14 cellular contexts compared by ENCODE assay signal in genomic region chrX:20143111-20143510, GRCh38. TPM values are rescaled to one million over a fixed set of nuclear protein-coding genes. Genes with fewer than 3 reads are reported as not detected.
DNase-seq lines count a peak whose midpoint lies in the region; ATAC-seq and TF ChIP-seq lines count a peak whose summit lies in the region.
"Had no signal": no experiment of that assay in that cellular context is flagged by ENCODE, and none has a peak within 500 bp of the region (broad histone marks: within the 10 kb centered on the region; RNA-seq: fewer than 3 reads in every experiment).

No MANE protein-coding gene starts in this region.

- H3K4me2 ChIP-seq in OCI-LY3 (ENCODE audit: low read length), result peak overlapping the region; percentile 55; the same call in 1 of the 2 replicates

- H3K79me2 ChIP-seq in OCI-LY3 (ENCODE audit: low read length), result peaks cover 35% of the 10 kb centered on the region

- no peaks in the 10 kb centered on the region for H3K27me3 Mint-ChIP-seq in activated CD8-positive, alpha-beta memory T cell treated with anti-CD3 and anti-CD28 coated beads, Interleukin-2, amount 10 ng/mL, durations not matched to agents 7 days and 5 days
- H3K27me3 Mint-ChIP-seq in endodermal cell (ENCODE audit: insufficient read depth), result no peaks in the 10 kb centered on the region

- H3K27ac Mint-ChIP-seq in activated CD8-positive, alpha-beta memory T cell treated with anti-CD3 and anti-CD28 coated beads, Interleukin-2, amount 10 ng/mL, durations not matched to agents 7 days and 5 days, result peak overlapping the region; percentile 72
- no peak overlapping the region for H3K27ac Mint-ChIP-seq in endodermal cell

- H3K4me3 ChIP-seq in OCI-LY3 (ENCODE audit: low read length) (no peak overlapping the region), endodermal cell (ENCODE audit: low read length) (no peak overlapping the region), gastrocnemius medialis (no peak overlapping the region)
- H3K4me3 ChIP-seq: left lung had no signal

- no peak overlapping the region for H3K27ac ChIP-seq in OCI-LY3 (ENCODE audit: low read length)
- H3K27ac ChIP-seq in endodermal cell (ENCODE audit: low read depth, low read length), result no peak overlapping the region
- H3K27ac ChIP-seq in gastrocnemius medialis, result peak overlapping the region; percentile 83 to 97 (median 91)

- H3K27me3 ChIP-seq in OCI-LY3 (ENCODE audit: low read depth, low read length) (no peaks in the 10 kb centered on the region), endodermal cell (ENCODE audit: control insufficient read depth, insufficient read depth, low read length, poor library complexity, severe bottlenecking) (no peaks in the 10 kb centered on the region), gastrocnemius medialis (no peaks in the 10 kb centered on the region)
- H3K27me3 ChIP-seq: left lung, ovary had no signal

- H3K4me3 Mint-ChIP-seq in activated CD8-positive, alpha-beta memory T cell treated with anti-CD3 and anti-CD28 coated beads, Interleukin-2, amount 10 ng/mL, durations not matched to agents 7 days and 5 days, result peak overlapping the region; percentile 54
- peak overlapping the region; percentile 83 for H3K4me3 Mint-ChIP-seq in endodermal cell

- peaks cover 18% of the 10 kb centered on the region for H4K20me1 ChIP-seq in OCI-LY3 (ENCODE audit: insufficient read depth, low read length)

- in situ Hi-C loops in gastrocnemius medialis (cut with MboI; ENCODE audit: low sequenced_read_pairs in 4 of 4), result no loop called here

- CTCF ChIA-PET in activated CD8-positive, alpha-beta memory T cell treated with anti-CD3 and anti-CD28 coated beads, Interleukin-2, amount 10 ng/mL, durations not matched to agents 7 days and 5 days (lab: Charles Lee), result no interaction called here

- TF ChIP-seq CTCF in OCI-LY3 (IDR thresholded peaks at IDR 0.05; ENCODE audit: low read depth, low read length) (no peak), endodermal cell (conservative IDR thresholded peaks at IDR 0.05) (no peak), gastrocnemius medialis (IDR thresholded peaks at IDR 0.05 in 4 of 5, conservative IDR thresholded peaks at IDR 0.05 in 1 of 5) (no peak)

- H3K36me3 ChIP-seq in OCI-LY3 (replicated peaks; ENCODE audit: low read depth, low read length) (peaks cover 17% of the 10 kb centered on the region), endodermal cell (ENCODE audit: control insufficient read depth, insufficient read depth, low read length) (peaks cover 19% of the 10 kb centered on the region), gastrocnemius medialis (peaks cover 2 to 12% of the 10 kb centered on the region in 2 donors)
- H3K36me3 ChIP-seq: ovary had no signal

- H2AFZ ChIP-seq in OCI-LY3 (ENCODE audit: low read depth, low read length), result no peak overlapping the region

- DNase-seq in activated CD8-positive, alpha-beta memory T cell treated with anti-CD3 and anti-CD28 coated beads, Interleukin-2, amount 10 ng/mL, durations not matched to agents 7 days and 5 days, result no peak
- DNase-seq in activated CD8-positive, alpha-beta memory T cell treated with anti-CD3 and anti-CD28 coated beads, Interleukin-2, amount 50 U/mL, for 48 hours, result no peak
- DNase-seq in endodermal cell (no peak), gastrocnemius medialis (no peak), NCI-H510A treated with DMSO at 0.1 percent for 48 hours (lab: John Stamatoyannopoulos, UW) (no peak)
- DNase-seq: DMS79 treated with DMSO at 0.1 percent for 48 hours, heart right ventricle, NCI-H1048, NCI-H446 treated with DMSO at 0.1 percent for 48 hours had no signal

- H3K9me3 Mint-ChIP-seq in activated CD8-positive, alpha-beta memory T cell treated with anti-CD3 and anti-CD28 coated beads, Interleukin-2, amount 10 ng/mL, durations not matched to agents 7 days and 5 days (ENCODE audit: low read depth), result no peaks in the 10 kb centered on the region
- peaks cover 50% of the 10 kb centered on the region for H3K9me3 Mint-ChIP-seq in endodermal cell

- H3K9me3 ChIP-seq in OCI-LY3 (ENCODE audit: insufficient read depth, low read length) (no peaks in the 10 kb centered on the region), endodermal cell (ENCODE audit: control insufficient read depth, low read length) (no peaks in the 10 kb centered on the region), gastrocnemius medialis (no peaks in the 10 kb centered on the region)
- H3K9me3 ChIP-seq: heart right ventricle, left lung, ovary had no signal

- H3K4me1 ChIP-seq in OCI-LY3 (ENCODE audit: low read length) (peaks cover 29% of the 10 kb centered on the region), endodermal cell (ENCODE audit: control insufficient read depth, insufficient read depth, low read length) (no peaks in the 10 kb centered on the region), gastrocnemius medialis (peaks cover 13 to 21% of the 10 kb centered on the region in 2 donors)

- 94 to 100% methylated on average over 4 to 6 of the region's 6 CpGs for WGBS in endodermal cell (ENCODE audit: insufficient coverage in 1 of 2, insufficient read length in 1 of 2), 2 experiments

- no peak for TF ChIP-seq POLR2A in gastrocnemius medialis (IDR thresholded peaks at IDR 0.05)

- H3K9ac ChIP-seq in OCI-LY3 (ENCODE audit: low read length), result no peak overlapping the region
- no peak overlapping the region for H3K9ac ChIP-seq in endodermal cell (ENCODE audit: extremely low read depth, low read length, poor library complexity, severe bottlenecking)

- intact Hi-C loops in gastrocnemius medialis (cut with DNase I; ENCODE audit: low total_unique reads), result loop anchor here (5.0 to 10.0 kb wide), 3 partner anchors 74 to 302 kb away; partner anchors contain the start of gene RPS6KA3

- ATAC-seq in activated CD8-positive, alpha-beta memory T cell treated with anti-CD3 and anti-CD28 coated beads, Interleukin-2, amount 10 ng/mL, durations not matched to agents 7 days and 5 days, result no peak
- ATAC-seq in gastrocnemius medialis (no peak), GM21360 (IDR thresholded peaks at IDR 0.05; ENCODE audit: unreplicated experiment) (no peak), HG02571 (IDR thresholded peaks at IDR 0.05; ENCODE audit: unreplicated experiment) (no peak)
- ATAC-seq: heart right ventricle, left lung had no signal

- peaks cover 24% of the 10 kb centered on the region for H3K4me1 Mint-ChIP-seq in activated CD8-positive, alpha-beta memory T cell treated with anti-CD3 and anti-CD28 coated beads, Interleukin-2, amount 10 ng/mL, durations not matched to agents 7 days and 5 days
- H3K4me1 Mint-ChIP-seq in endodermal cell, result peaks cover 10% of the 10 kb centered on the region

- H3K36me3 Mint-ChIP-seq in activated CD8-positive, alpha-beta memory T cell treated with anti-CD3 and anti-CD28 coated beads, Interleukin-2, amount 10 ng/mL, durations not matched to agents 7 days and 5 days, result peaks cover 11% of the 10 kb centered on the region
- H3K36me3 Mint-ChIP-seq in endodermal cell (ENCODE audit: low read depth), result peaks cover 12% of the 10 kb centered on the region

RNA-seq across cellular contexts. Expression of gene EIF1AX, which starts 1.5 kb away (rescaled TPM):
- 10 to 100 TPM; 58.4 to 83.6 TPM for total RNA-seq in activated CD8-positive, alpha-beta memory T cell treated with anti-CD3 and anti-CD28 coated beads, Interleukin-2, amount 10 ng/mL, durations not matched to agents 7 days and 5 days
- 100 to 1,000 TPM in 1 of 2 donors, 10 to 100 TPM in 1; 98.3 to 121 TPM for total RNA-seq in endodermal cell
- 72.8 TPM for polyA plus RNA-seq in endodermal cell (2013, experiment 1 of 2)
- polyA plus RNA-seq in endodermal cell (2013, experiment 2 of 2), result 77.3 TPM
- 100 to 1,000 TPM in 2 of 4 donors, 10 to 100 TPM in 2; 61.0 to 124 (median 88.9) TPM for total RNA-seq in gastrocnemius medialis

RNA-seq across cellular contexts. Expression of gene MAP7D2, which starts 26.4 kb away (rescaled TPM):
- total RNA-seq in activated CD8-positive, alpha-beta memory T cell treated with anti-CD3 and anti-CD28 coated beads, Interleukin-2, amount 10 ng/mL, durations not matched to agents 7 days and 5 days, result under 1 TPM; 0.15 to 0.40 TPM
- total RNA-seq in endodermal cell, result 1 to 10 TPM; 1.5 to 1.9 TPM
- polyA plus RNA-seq in endodermal cell (2013, experiment 1 of 2), result 1.5 TPM
- 1.7 TPM for polyA plus RNA-seq in endodermal cell (2013, experiment 2 of 2)
- total RNA-seq in gastrocnemius medialis, result under 1 TPM in 3 of 4 donors, not detected in 1; 0.13 to 0.51 (median 0.47) TPM

Comparison
In these comparisons a context has a peak if more than half of its experiments do, and no peak if none do; other contexts are left out.
1. H3K27ac ChIP-seq: peak in gastrocnemius medialis (4 of 4); none in OCI-LY3 (single experiment) and endodermal cell (single experiment).